Comparison of ENCODE assay signal across 8 cellular contexts in the genomic region with DNA sequence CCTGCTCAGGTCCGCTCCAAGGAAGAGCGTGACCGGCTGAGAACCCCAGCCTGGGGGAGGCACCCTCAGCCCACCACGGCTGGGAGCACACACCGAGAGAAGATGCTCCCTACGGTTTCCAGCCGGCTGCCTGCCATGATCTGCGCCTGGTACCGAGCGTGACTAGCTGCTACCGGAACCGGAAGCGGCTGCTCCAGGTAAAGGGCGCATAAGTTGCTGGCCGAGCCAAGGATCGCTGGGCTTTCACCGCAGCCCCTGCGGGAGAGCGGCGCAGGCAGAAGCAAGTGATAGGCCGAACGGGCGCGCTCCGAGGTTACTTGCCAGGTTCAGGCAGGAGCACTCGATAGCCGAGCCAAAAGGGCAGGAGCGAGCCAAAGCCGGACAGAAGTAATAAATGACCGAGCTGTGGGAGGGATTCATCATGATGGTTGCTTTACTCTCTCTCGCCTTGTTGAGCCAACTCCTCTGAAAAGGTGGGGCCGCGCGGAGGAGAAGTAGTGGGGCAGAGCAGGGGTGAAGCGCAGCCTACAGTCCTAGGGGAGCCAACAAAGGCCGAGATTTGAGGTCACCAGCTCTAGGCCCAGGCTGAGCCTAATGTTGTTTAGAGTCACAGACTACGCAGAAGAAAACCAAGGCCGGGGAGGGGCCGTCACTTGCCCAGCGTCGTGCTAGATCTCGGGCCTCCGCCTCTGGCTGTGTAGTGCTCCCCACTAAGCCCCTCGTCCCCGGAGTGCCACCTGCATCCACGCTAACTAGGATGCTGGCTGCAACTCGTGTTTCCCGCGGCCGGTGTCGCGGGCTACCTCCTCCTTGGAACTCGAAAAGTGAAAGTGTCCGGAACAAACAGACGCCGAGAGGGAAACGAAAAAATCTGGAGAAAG. TPM values are rescaled to one million over a fixed set of nuclear protein-coding genes. Genes with fewer than 3 reads are reported as not detected.
DNase-seq lines count a peak whose midpoint lies in the region; ATAC-seq and TF ChIP-seq lines count a peak whose summit lies in the region.

A gene (minus strand): TSS at position 171 of the 881 bp plus-strand sequence. CDS start 34 bp downstream, at position 137.

- CTCF ChIA-PET in activated naive CD4-positive, alpha-beta T cell treated with anti-CD3 and anti-CD28 coated beads for 36 hours (lab: Charles Lee): interaction anchor here (1.5 to 6.5 kb wide), 4 partner anchors 9 to 263 kb away, joined by 5 to 35 read pairs (median 17); no protein-coding TSS in a partner anchor

- peak; percentile 94 for ATAC-seq in gastroesophageal sphincter

- peaks cover 10% of the 10 kb centered on the region for H3K36me3 Mint-ChIP-seq in activated naive CD4-positive, alpha-beta T cell treated with anti-CD3 and anti-CD28 coated beads for 36 hours (ENCODE audit: low read depth)

- TF ChIP-seq CTCF in HFF-Myc (IDR thresholded peaks at IDR 0.05; ENCODE audit: low read depth, low read length, missing control alignments): no peak
- TF ChIP-seq CTCF in gastroesophageal sphincter (IDR thresholded peaks at IDR 0.05): peak in 2 of 4 experiments; percentile 9 to 22
- TF ChIP-seq CTCF in suprapubic skin (IDR thresholded peaks at IDR 0.05): peak in 1 of 2 donors; percentile 9

- TF ChIP-seq POLR2A in gastroesophageal sphincter (IDR thresholded peaks at IDR 0.05): peak; percentile 58 to 77
- peak in 1 of 2 donors; percentile 78 for TF ChIP-seq POLR2A in suprapubic skin (IDR thresholded peaks at IDR 0.05)

- H3K4me3 ChIP-seq in HFF-Myc (replicated peaks; ENCODE audit: low read depth, low read length) (peak within 1 kb of the TSS; percentile 94), gastroesophageal sphincter (peak within 1 kb of the TSS; percentile 49 to 68), suprapubic skin (peak within 1 kb of the TSS; percentile 81)

- H3K27me3 ChIP-seq in gastroesophageal sphincter (no peaks in the 10 kb centered on the region), suprapubic skin (no peaks in the 10 kb centered on the region)

- no peaks in the 10 kb centered on the region for H3K27me3 Mint-ChIP-seq in activated naive CD4-positive, alpha-beta T cell treated with anti-CD3 and anti-CD28 coated beads for 36 hours (ENCODE audit: low read depth)

- 0% methylated on average over 22 to 30 of the region's 57 CpGs for WGBS in gastroesophageal sphincter (ENCODE audit: low coverage in 1 of 2), 2 donors
- under 1% methylated on average over 54 of the region's 57 CpGs for WGBS in suprapubic skin

- intact Hi-C loops in activated naive CD4-positive, alpha-beta T cell treated with anti-CD3 and anti-CD28 coated beads for 36 hours (cut with micrococcal nuclease): loop anchor here (1.0 to 2.0 kb wide), 7 partner anchors 18 to 765 kb away; a partner anchor contains a TSS

- no peaks in the 10 kb centered on the region for H3K9me3 Mint-ChIP-seq in activated naive CD4-positive, alpha-beta T cell treated with anti-CD3 and anti-CD28 coated beads for 36 hours

- peak within 1 kb of the TSS; percentile 91 to 98 (median 92) for H3K27ac ChIP-seq in gastroesophageal sphincter
- peak within 1 kb of the TSS; percentile 90 for H3K27ac ChIP-seq in suprapubic skin

- TF ChIP-seq EP300 in gastroesophageal sphincter (IDR thresholded peaks at IDR 0.05) (no peak), suprapubic skin (IDR thresholded peaks at IDR 0.05) (no peak)

- H3K4me3 Mint-ChIP-seq in activated naive CD4-positive, alpha-beta T cell treated with anti-CD3 and anti-CD28 coated beads for 36 hours: peak within 1 kb of the TSS; percentile 91

- H3K36me3 ChIP-seq in gastroesophageal sphincter (peaks cover 0 to 31% of the 10 kb centered on the region in 2 donors), suprapubic skin (peaks cover 9% of the 10 kb centered on the region)

- no peaks in the 10 kb centered on the region for H3K9me3 ChIP-seq in gastroesophageal sphincter
- H3K9me3 ChIP-seq in suprapubic skin: no peaks in the 10 kb centered on the region

- H3K4me1 ChIP-seq in gastroesophageal sphincter: peaks cover 15 to 88% (median 32%) of the 10 kb centered on the region in 3 donors
- H3K4me1 ChIP-seq in suprapubic skin: peaks cover 47% of the 10 kb centered on the region

- peaks cover 28% of the 10 kb centered on the region for H3K4me1 Mint-ChIP-seq in activated naive CD4-positive, alpha-beta T cell treated with anti-CD3 and anti-CD28 coated beads for 36 hours (ENCODE audit: low read depth)

- peak; percentile 96 for DNase-seq in GM03348 (ENCODE audit: low spot score)
- peak; percentile 96 for DNase-seq in HFF-Myc (ENCODE audit: extremely low read depth, low read depth)
- DNase-seq in NAMALWA (ENCODE audit: low spot score): peak; percentile 97
- DNase-seq in SK-N-DZ (ENCODE audit: low spot score): peak; percentile 99
- peak; percentile 98 for DNase-seq in activated naive CD4-positive, alpha-beta T cell treated with anti-CD3 and anti-CD28 coated beads for 36 hours
- peak; percentile 95 for DNase-seq in non-pigmented ciliary epithelial cell (ENCODE audit: low read depth)
- DNase-seq in suprapubic skin (ENCODE audit: low spot score in 2 of 2): peak; percentile 98

- peak within 1 kb of the TSS; percentile 95 for H3K27ac Mint-ChIP-seq in activated naive CD4-positive, alpha-beta T cell treated with anti-CD3 and anti-CD28 coated beads for 36 hours

RNA-seq across cellular contexts. Expression of the gene that starts here (rescaled TPM):
- polyA plus RNA-seq in SK-N-DZ (2014; cell fraction: cytosol; rRNA removed): 86.4 and 144 TPM in 2 replicates
- polyA plus RNA-seq in SK-N-DZ (2014; cell fraction: nucleus; rRNA removed): 37.2 and 41.1 TPM in 2 replicates
- total RNA-seq in activated naive CD4-positive, alpha-beta T cell treated with anti-CD3 and anti-CD28 coated beads for 36 hours: 10 to 100 TPM; 57.5 to 59.1 TPM
- 10 to 100 TPM; 23.0 to 24.8 (median 24.5) TPM for total RNA-seq in gastroesophageal sphincter
- total RNA-seq in suprapubic skin: 10 to 100 TPM in 3 of 4 donors, 1 to 10 TPM in 1; 7.4 to 15.2 (median 12.5) TPM

Comparison
In these comparisons a context has a peak if more than half of its experiments do, and no peak if none do; other contexts are left out.
1. Peak in every context shown above with its lines: DNase-seq, ATAC-seq, H3K4me3 ChIP-seq and H3K27ac ChIP-seq.